ENCODE assay signal across 8 cellular contexts in the genomic region with DNA sequence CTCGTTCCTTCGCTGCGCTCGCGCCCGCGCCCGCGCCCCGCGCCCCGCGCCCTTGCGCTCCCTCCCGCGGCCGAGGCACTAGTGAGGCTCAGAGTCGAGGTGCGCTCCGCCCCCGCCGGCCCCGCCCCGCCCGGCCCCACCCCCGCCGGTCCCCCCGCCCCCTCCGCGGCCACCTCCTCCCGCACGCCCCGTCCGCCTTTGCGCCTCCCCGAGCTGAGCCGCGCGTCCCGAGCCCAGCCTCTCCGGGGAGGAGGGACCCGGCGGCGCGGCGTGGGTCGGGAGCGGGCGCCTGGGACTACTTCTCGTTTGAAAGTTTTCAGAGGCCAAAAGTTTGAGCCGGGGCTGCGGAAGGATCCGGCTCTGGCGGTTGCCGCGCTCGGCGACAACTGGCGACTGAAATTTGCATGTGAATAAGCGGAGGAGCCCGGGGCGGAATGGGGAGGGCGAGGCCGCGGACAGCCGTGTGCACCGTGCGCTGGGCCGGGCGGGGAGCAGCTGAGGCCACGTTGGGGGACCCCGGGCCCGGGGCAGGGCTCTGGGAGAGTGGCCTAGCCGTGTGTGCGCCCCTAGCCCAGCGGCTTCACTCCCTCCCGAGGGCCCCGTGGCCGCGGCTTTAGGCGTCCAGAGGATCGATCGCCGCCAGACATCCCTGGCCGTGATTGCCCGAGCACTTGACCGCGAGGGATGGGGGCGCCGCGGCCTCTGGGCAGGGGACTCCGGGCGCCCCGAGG. TPM values are rescaled to one million over a fixed set of nuclear protein-coding genes. Genes with fewer than 3 reads are reported as not detected.
DNase-seq lines count a peak whose midpoint lies in the region; ATAC-seq and TF ChIP-seq lines count a peak whose summit lies in the region.

A gene (minus strand): TSS at position 83 of the 731 bp plus-strand sequence. CDS start 262 bp downstream, outside the sequence.

- H3K27ac Mint-ChIP-seq in T-cell, result peak within 1 kb of the TSS; percentile 61 to 81

- H3K27me3 Mint-ChIP-seq in T-cell, result no peaks in the 10 kb centered on the region

- intact Hi-C loops in left cardiac atrium (cut with DNase I) (loop anchor here (10.0 kb wide), 3 partner anchors 51 to 79 kb away; no protein-coding TSS in a partner anchor), prostate gland (cut with DNase I) (loop anchor here (2.0 to 5.0 kb wide), 2 partner anchors 63 to 76 kb away; a partner anchor contains a TSS)

- H3K27me3 ChIP-seq in prostate gland (replicated peaks; ENCODE audit: insufficient read depth), result no peaks in the 10 kb centered on the region

- H3K27ac ChIP-seq in adipose tissue (ENCODE audit: low read depth, low read length), result peak within 1 kb of the TSS; percentile 71
- H3K27ac ChIP-seq in prostate gland, result peak within 1 kb of the TSS; percentile 93 to 95

- H3K4me3 Mint-ChIP-seq in T-cell, result peak within 1 kb of the TSS; percentile 83 to 87 (median 86)

- no peaks in the 10 kb centered on the region for H3K9me3 Mint-ChIP-seq in T-cell

- peaks cover 7% of the 10 kb centered on the region for H3K36me3 Mint-ChIP-seq in T-cell

- H3K4me3 ChIP-seq in prostate gland, result peak within 1 kb of the TSS; percentile 77 to 78

- ATAC-seq in GM21576 (IDR thresholded peaks at IDR 0.05; ENCODE audit: unreplicated experiment), result peak; percentile 60
- ATAC-seq in T-cell (replicated peaks in 1 of 4), result peak; percentile 71 to 79 (median 76)
- peak; percentile 81 to 84 for ATAC-seq in left cardiac atrium

- no peaks in the 10 kb centered on the region for H3K9me3 ChIP-seq in prostate gland

- TF ChIP-seq POLR2A in prostate gland (IDR thresholded peaks at IDR 0.05), result peak; percentile 76

- CTCF ChIA-PET in T-cell (lab: Charles Lee), result no interaction called here

- TF ChIP-seq CTCF in prostate gland (IDR thresholded peaks at IDR 0.05), result peak in 2 of 4 experiments; percentile 11 to 12

- POLR2A ChIA-PET in T-cell (lab: Charles Lee), result no interaction called here

- DNase-seq in EL (peak; percentile 94), T-cell (peak; percentile 69 to 89 (median 80)), left cardiac atrium (peak; percentile 95), prostate gland (ENCODE audit: low spot score) (peak; percentile 91), ureter (ENCODE audit: low spot score) (peak; percentile 94)

- peaks cover 18 to 35% (median 33%) of the 10 kb centered on the region in 3 donors for H3K4me1 Mint-ChIP-seq in T-cell

- peak; percentile 33; the same call in 1 of the 2 replicates for TF ChIP-seq RAD21 in Ishikawa (IDR thresholded peaks at IDR 0.05; ENCODE audit: low read depth)

- peaks cover 22% of the 10 kb centered on the region for H3K4me1 ChIP-seq in prostate gland (replicated peaks)

- 0 out of 2 replicates have a peak, but pooled peaks have one; percentile 22 for TF ChIP-seq EP300 in Ishikawa (IDR thresholded peaks at IDR 0.05; ENCODE audit: borderline replicate concordance)

- H3K36me3 ChIP-seq in prostate gland, result no peaks in the 10 kb centered on the region

- WGBS in adipose tissue, 3 donors, result 0% methylated on average over 60 to 92 of the region's 94 CpGs
- WGBS in prostate gland, result 1% methylated on average over 46 of the region's 94 CpGs

TF ChIP-seq in Ishikawa, 13 proteins besides CTCF, POLR2A, EP300 and RAD21:
- TF ChIP-seq TCF12 (IDR thresholded peaks at IDR 0.05; ENCODE audit: low read depth), result peak; percentile 73
- TF ChIP-seq TEAD4 (IDR thresholded peaks at IDR 0.05), result peak; percentile 16; the same call in 1 of the 2 replicates
- peak; percentile 43; the same call in 1 of the 2 replicates for TF ChIP-seq FOXM1 (IDR thresholded peaks at IDR 0.05; ENCODE audit: borderline replicate concordance, low read depth)
- TF ChIP-seq CEBPB (IDR thresholded peaks at IDR 0.05), result no peak; the same call in 1 of the 2 replicates
- TF ChIP-seq, protein P1, sequence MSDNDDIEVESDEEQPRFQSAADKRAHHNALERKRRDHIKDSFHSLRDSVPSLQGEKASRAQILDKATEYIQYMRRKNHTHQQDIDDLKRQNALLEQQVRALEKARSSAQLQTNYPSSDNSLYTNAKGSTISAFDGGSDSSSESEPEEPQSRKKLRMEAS (IDR thresholded peaks at IDR 0.05), result peak; percentile 40; the same call in 1 of the 2 replicates
- TF ChIP-seq, protein P2, sequence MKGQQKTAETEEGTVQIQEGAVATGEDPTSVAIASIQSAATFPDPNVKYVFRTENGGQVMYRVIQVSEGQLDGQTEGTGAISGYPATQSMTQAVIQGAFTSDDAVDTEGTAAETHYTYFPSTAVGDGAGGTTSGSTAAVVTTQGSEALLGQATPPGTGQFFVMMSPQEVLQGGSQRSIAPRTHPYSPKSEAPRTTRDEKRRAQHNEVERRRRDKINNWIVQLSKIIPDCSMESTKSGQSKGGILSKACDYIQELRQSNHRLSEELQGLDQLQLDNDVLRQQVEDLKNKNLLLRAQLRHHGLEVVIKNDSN (IDR thresholded peaks at IDR 0.05), result 0 out of 2 replicates have a peak, but pooled peaks have one; percentile 22
- TF ChIP-seq CREB1 (IDR thresholded peaks at IDR 0.05; ENCODE audit: low read depth), result 0 out of 2 replicates have a peak, but pooled peaks have one; percentile 20
- TF ChIP-seq TAF1 (IDR thresholded peaks at IDR 0.05; ENCODE audit: low read depth), result peak; percentile 79; the same call in 1 of the 2 replicates
- TF ChIP-seq ZBTB7A (IDR thresholded peaks at IDR 0.05; ENCODE audit: low read depth), result peak; percentile 18; the same call in 1 of the 2 replicates
- TF ChIP-seq YY1 (IDR thresholded peaks at IDR 0.05; ENCODE audit: low read depth), result peak; percentile 53; the same call in 1 of the 2 replicates
- TF ChIP-seq, protein P3, sequence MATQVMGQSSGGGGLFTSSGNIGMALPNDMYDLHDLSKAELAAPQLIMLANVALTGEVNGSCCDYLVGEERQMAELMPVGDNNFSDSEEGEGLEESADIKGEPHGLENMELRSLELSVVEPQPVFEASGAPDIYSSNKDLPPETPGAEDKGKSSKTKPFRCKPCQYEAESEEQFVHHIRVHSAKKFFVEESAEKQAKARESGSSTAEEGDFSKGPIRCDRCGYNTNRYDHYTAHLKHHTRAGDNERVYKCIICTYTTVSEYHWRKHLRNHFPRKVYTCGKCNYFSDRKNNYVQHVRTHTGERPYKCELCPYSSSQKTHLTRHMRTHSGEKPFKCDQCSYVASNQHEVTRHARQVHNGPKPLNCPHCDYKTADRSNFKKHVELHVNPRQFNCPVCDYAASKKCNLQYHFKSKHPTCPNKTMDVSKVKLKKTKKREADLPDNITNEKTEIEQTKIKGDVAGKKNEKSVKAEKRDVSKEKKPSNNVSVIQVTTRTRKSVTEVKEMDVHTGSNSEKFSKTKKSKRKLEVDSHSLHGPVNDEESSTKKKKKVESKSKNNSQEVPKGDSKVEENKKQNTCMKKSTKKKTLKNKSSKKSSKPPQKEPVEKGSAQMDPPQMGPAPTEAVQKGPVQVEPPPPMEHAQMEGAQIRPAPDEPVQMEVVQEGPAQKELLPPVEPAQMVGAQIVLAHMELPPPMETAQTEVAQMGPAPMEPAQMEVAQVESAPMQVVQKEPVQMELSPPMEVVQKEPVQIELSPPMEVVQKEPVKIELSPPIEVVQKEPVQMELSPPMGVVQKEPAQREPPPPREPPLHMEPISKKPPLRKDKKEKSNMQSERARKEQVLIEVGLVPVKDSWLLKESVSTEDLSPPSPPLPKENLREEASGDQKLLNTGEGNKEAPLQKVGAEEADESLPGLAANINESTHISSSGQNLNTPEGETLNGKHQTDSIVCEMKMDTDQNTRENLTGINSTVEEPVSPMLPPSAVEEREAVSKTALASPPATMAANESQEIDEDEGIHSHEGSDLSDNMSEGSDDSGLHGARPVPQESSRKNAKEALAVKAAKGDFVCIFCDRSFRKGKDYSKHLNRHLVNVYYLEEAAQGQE (IDR thresholded peaks at IDR 0.05; ENCODE audit: low read depth), result no peak
- TF ChIP-seq NFIC (IDR thresholded peaks at IDR 0.05), result peak; percentile 35; the same call in 1 of the 2 replicates
- TF ChIP-seq EGR1 (IDR thresholded peaks at IDR 0.05), result 0 out of 2 replicates have a peak, but pooled peaks have one; percentile 6

RNA-seq across cellular contexts. Expression of the gene that starts here (rescaled TPM):
- total RNA-seq in T-cell (10 to 100 TPM; 50.1 to 96.1 (median 84.1) TPM), left cardiac atrium (10 to 100 TPM; 22.7 to 36.0 TPM), prostate gland (10 to 100 TPM; 38.0 to 63.3 TPM), ureter (134 TPM)
- 10 to 100 TPM; 10.4 to 35.7 (median 25.0) TPM for polyA plus RNA-seq in adipose tissue

Comparison
In these comparisons a context has a peak if more than half of its experiments do, and no peak if none do; other contexts are left out.
1. Peak in every context shown above with its lines: DNase-seq, ATAC-seq, H3K4me3 ChIP-seq and H3K27ac ChIP-seq.